Comparison of ENCODE assay signal across 20 cellular contexts in the genomic region with DNA sequence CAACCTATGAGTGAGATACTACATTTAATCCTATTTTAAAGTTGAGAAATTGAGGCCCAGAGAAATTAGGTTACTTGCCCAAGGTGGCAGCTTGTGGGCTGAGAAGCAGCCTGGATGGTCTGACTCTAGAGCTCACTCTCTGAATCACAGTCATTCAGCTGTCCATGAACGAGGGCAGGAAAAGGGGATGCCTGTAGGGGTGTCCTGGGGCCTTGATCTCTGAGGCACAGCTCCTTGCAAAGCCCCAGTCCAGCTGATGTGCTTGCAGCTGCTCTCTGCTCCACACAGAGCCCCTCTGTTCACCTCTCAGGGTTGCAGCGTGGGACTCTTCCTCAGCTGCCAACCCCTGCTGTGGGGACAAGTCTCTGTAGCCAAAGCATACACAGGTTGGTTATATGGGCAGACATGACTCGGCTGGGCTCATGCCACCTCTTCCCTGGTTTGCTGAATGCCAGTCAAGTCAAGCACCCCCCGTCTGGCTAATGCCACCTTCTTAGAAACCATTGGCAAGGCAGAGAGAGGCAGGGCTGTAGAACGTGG. TPM values are rescaled to one million over a fixed set of nuclear protein-coding genes. Genes with fewer than 3 reads are reported as not detected.
DNase-seq lines count a peak whose midpoint lies in the region; ATAC-seq lines count a peak whose summit lies in the region.
"Had no signal": no experiment of that assay in that cellular context is flagged by ENCODE, and none has a peak within 500 bp of the region (broad histone marks: within the 10 kb centered on the region; RNA-seq: fewer than 3 reads in every experiment).

No MANE protein-coding gene starts in this region.

- no peaks in the 10 kb centered on the region for H3K4me1 ChIP-seq in SJCRH30

- H3K27ac Mint-ChIP-seq in activated CD8-positive, alpha-beta memory T cell treated with anti-CD3 and anti-CD28 coated beads, Interleukin-2, amount 10 ng/mL, durations not matched to agents 7 days and 5 days, result no peak overlapping the region
- H3K27ac Mint-ChIP-seq: H9, HFFc6 had no signal

- peaks cover 5% of the 10 kb centered on the region for H3K27me3 Mint-ChIP-seq in activated CD8-positive, alpha-beta memory T cell treated with anti-CD3 and anti-CD28 coated beads, Interleukin-2, amount 10 ng/mL, durations not matched to agents 7 days and 5 days
- H3K27me3 Mint-ChIP-seq: CD8-positive, alpha-beta memory T cell had no signal

- CTCF ChIA-PET in activated CD8-positive, alpha-beta memory T cell treated with anti-CD3 and anti-CD28 coated beads, Interleukin-2, amount 10 ng/mL, durations not matched to agents 7 days and 5 days (lab: Charles Lee), result interaction anchor here (0.8 kb wide), 1 partner anchor 11 kb away, joined by 4 read pairs; no protein-coding TSS in a partner anchor

- no peaks in the 10 kb centered on the region for H3K9me3 Mint-ChIP-seq in activated CD8-positive, alpha-beta memory T cell treated with anti-CD3 and anti-CD28 coated beads, Interleukin-2, amount 10 ng/mL, durations not matched to agents 7 days and 5 days (ENCODE audit: low read depth)
- H3K9me3 Mint-ChIP-seq: H9, HFFc6 had no signal

- H3K36me3 ChIP-seq in SJCRH30, result no peaks in the 10 kb centered on the region

- H3K4me3 ChIP-seq in SJCRH30, result no peak overlapping the region

- DNase-seq in activated CD8-positive, alpha-beta memory T cell treated with anti-CD3 and anti-CD28 coated beads, Interleukin-2, amount 10 ng/mL, durations not matched to agents 7 days and 5 days, result peak; percentile 36
- no peak for DNase-seq in activated CD8-positive, alpha-beta memory T cell treated with anti-CD3 and anti-CD28 coated beads, Interleukin-2, amount 50 U/mL, for 48 hours
- DNase-seq in SJCRH30 (peak; percentile 11 to 39), left lobe of liver (ENCODE audit: low spot score) (peak; percentile 26), ureter (ENCODE audit: low spot score) (peak; percentile 20), NCI-H1930 (lab: John Stamatoyannopoulos, UW) (no peak)
- DNase-seq: Calu3; CD8-positive, alpha-beta memory T cell; DMS153; GF-D8; HFFc6; Kasumi-1; NCI-H1694 treated with DMSO at 0.1 percent for 48 hours; NCI-H446 treated with DMSO at 0.1 percent for 48 hours; NCI-H69 had no signal

- H3K27me3 ChIP-seq in SJCRH30, result no peaks in the 10 kb centered on the region

- no peaks in the 10 kb centered on the region for H3K36me3 Mint-ChIP-seq in activated CD8-positive, alpha-beta memory T cell treated with anti-CD3 and anti-CD28 coated beads, Interleukin-2, amount 10 ng/mL, durations not matched to agents 7 days and 5 days
- H3K36me3 Mint-ChIP-seq: CD8-positive, alpha-beta memory T cell had no signal

- peaks cover 11% of the 10 kb centered on the region for H3K4me1 Mint-ChIP-seq in activated CD8-positive, alpha-beta memory T cell treated with anti-CD3 and anti-CD28 coated beads, Interleukin-2, amount 10 ng/mL, durations not matched to agents 7 days and 5 days
- H3K4me1 Mint-ChIP-seq: H9 had no signal

- H3K9me3 ChIP-seq in SJCRH30 (replicated peaks), result no peaks in the 10 kb centered on the region

- no peak for ATAC-seq in activated CD8-positive, alpha-beta memory T cell treated with anti-CD3 and anti-CD28 coated beads, Interleukin-2, amount 10 ng/mL, durations not matched to agents 7 days and 5 days
- ATAC-seq in left lobe of liver (no peak), GM18517 (IDR thresholded peaks at IDR 0.05; ENCODE audit: unreplicated experiment) (no peak)

- no peak overlapping the region for H3K4me3 Mint-ChIP-seq in activated CD8-positive, alpha-beta memory T cell treated with anti-CD3 and anti-CD28 coated beads, Interleukin-2, amount 10 ng/mL, durations not matched to agents 7 days and 5 days
- H3K4me3 Mint-ChIP-seq: H9, HFFc6 had no signal

- H3K27ac ChIP-seq in SJCRH30, result no peak overlapping the region
- H3K27ac ChIP-seq: C4-2B, RWPE1 had no signal

RNA-seq across cellular contexts. Expression of a gene that starts 56.8 kb away (rescaled TPM):
- not detected for total RNA-seq in activated CD8-positive, alpha-beta memory T cell treated with anti-CD3 and anti-CD28 coated beads, Interleukin-2, amount 10 ng/mL, durations not matched to agents 7 days and 5 days
- total RNA-seq in SJCRH30 (2014; rRNA removed; shearing (Covaris generic)), result not detected in 2 replicates
- total RNA-seq in left lobe of liver (19.9 TPM), ureter (14.6 TPM)
- total RNA-seq: CD8-positive, alpha-beta memory T cell; HFFc6; MCF 10A had no signal

Comparison
In these comparisons a context has a peak if more than half of its experiments do, and no peak if none do; other contexts are left out.
1. DNase-seq: peak in activated CD8-positive, alpha-beta memory T cell treated with anti-CD3 and anti-CD28 coated beads, Interleukin-2, amount 10 ng/mL, durations not matched to agents 7 days and 5 days (single experiment), SJCRH30 (2 of 2), left lobe of liver (single experiment) and ureter (single experiment); none in activated CD8-positive, alpha-beta memory T cell treated with anti-CD3 and anti-CD28 coated beads, Interleukin-2, amount 50 U/mL, for 48 hours (single experiment) and NCI-H1930 (0 of 2).
2. RNA of a gene that starts 56.8 kb away (total RNA-seq): 19.9 TPM in left lobe of liver (single experiment) and 14.6 TPM in ureter (single experiment); not detected in activated CD8-positive, alpha-beta memory T cell treated with anti-CD3 and anti-CD28 coated beads, Interleukin-2, amount 10 ng/mL, durations not matched to agents 7 days and 5 days and not detected in SJCRH30; every median in the first group is over 10 times any median in the second.